In genomic region chr3:30659270-30660127, GRCh38 we compare ENCODE assay signal across 9 cellular contexts. TPM values are rescaled to one million over a fixed set of nuclear protein-coding genes. Genes with fewer than 3 reads are reported as not detected.
DNase-seq lines count a peak whose midpoint lies in the region; ATAC-seq and TF ChIP-seq lines count a peak whose summit lies in the region.
"Had no signal": no experiment of that assay in that cellular context is flagged by ENCODE, and none has a peak within 500 bp of the region (broad histone marks: within the 10 kb centered on the region; RNA-seq: fewer than 3 reads in every experiment).

No MANE protein-coding gene starts in this region.

- H3K4me1 Mint-ChIP-seq in chondrocyte (ENCODE audit: low read depth) = peaks cover 91% of the 10 kb centered on the region

- peak overlapping the region; percentile 99 for H3K27ac ChIP-seq in mesodermal cell (ENCODE audit: low read depth, low read length, severe bottlenecking)

- no peaks in the 10 kb centered on the region for H3K9me3 ChIP-seq in mesodermal cell (ENCODE audit: control insufficient read depth, low read length)

- peaks cover 64% of the 10 kb centered on the region for H3K36me3 ChIP-seq in mesodermal cell (ENCODE audit: control insufficient read depth, insufficient read depth, low read length)

- WGBS in mesodermal cell (ENCODE audit: insufficient coverage in 2 of 2), 2 experiments = 70 to 83% methylated on average over 3 of the region's 7 CpGs

- H3K27me3 Mint-ChIP-seq in chondrocyte (ENCODE audit: low read depth) = no peaks in the 10 kb centered on the region

- H3K9me3 Mint-ChIP-seq in chondrocyte (ENCODE audit: low read depth) = no peaks in the 10 kb centered on the region

- no peak overlapping the region for H3K4me3 ChIP-seq in mesodermal cell (ENCODE audit: extremely low read depth, insufficient read depth, low read length, poor library complexity, severe bottlenecking)

- TF ChIP-seq CTCF in chondrocyte (IDR thresholded peaks at IDR 0.05) = no peak
- TF ChIP-seq CTCF in GM20000 (IDR thresholded peaks at IDR 0.05; ENCODE audit: extremely low read depth, missing control alignments) = no peak

- ATAC-seq in GM19463 (IDR thresholded peaks at IDR 0.05; ENCODE audit: unreplicated experiment) = no peak
- ATAC-seq in HG03045 (IDR thresholded peaks at IDR 0.05; ENCODE audit: unreplicated experiment) = no peak
- no peak for ATAC-seq in GM18867 (IDR thresholded peaks at IDR 0.05; ENCODE audit: unreplicated experiment)

- H3K36me3 Mint-ChIP-seq in chondrocyte (ENCODE audit: low read depth) = peaks cover 4% of the 10 kb centered on the region

- peaks cover 53% of the 10 kb centered on the region for H3K4me1 ChIP-seq in mesodermal cell (ENCODE audit: control insufficient read depth, insufficient read depth, low read length, poor library complexity, severe bottlenecking)

- peak overlapping the region; percentile 16 for H3K4me3 Mint-ChIP-seq in chondrocyte (ENCODE audit: unreplicated experiment)

- peak overlapping the region; percentile 92 for H3K27ac Mint-ChIP-seq in chondrocyte (ENCODE audit: unreplicated experiment)

- peak; percentile 82 for DNase-seq in AG20443 (ENCODE audit: low spot score)
- DNase-seq in M059J (ENCODE audit: low read depth) = peak; percentile 90
- DNase-seq in chondrocyte (ENCODE audit: low spot score) = no peak
- DNase-seq in GM20000 (ENCODE audit: low spot score) = no peak
- DNase-seq: left cardiac atrium had no signal

RNA-seq across cellular contexts. Expression of gene TGFBR2, which starts 53.1 kb away (rescaled TPM):
- total RNA-seq in M059J (2014; rRNA removed; shearing (Covaris generic)) = 21.2 and 27.1 TPM in 2 replicates
- 25.7 to 52.2 TPM (median 28.4 TPM) in 3 replicates for total RNA-seq in chondrocyte
- 19.4 TPM for polyA plus RNA-seq in mesodermal cell (2013, experiment 1 of 2)
- polyA plus RNA-seq in mesodermal cell (2013, experiment 2 of 2) = 18.8 TPM

Comparison
In these comparisons a context has a peak if more than half of its experiments do, and no peak if none do; other contexts are left out.
1. DNase-seq: peak in AG20443 (single experiment) and M059J (single experiment); none in chondrocyte (single experiment) and GM20000 (single experiment).